ENCODE assay signal across 19 cellular contexts in the genomic region with DNA sequence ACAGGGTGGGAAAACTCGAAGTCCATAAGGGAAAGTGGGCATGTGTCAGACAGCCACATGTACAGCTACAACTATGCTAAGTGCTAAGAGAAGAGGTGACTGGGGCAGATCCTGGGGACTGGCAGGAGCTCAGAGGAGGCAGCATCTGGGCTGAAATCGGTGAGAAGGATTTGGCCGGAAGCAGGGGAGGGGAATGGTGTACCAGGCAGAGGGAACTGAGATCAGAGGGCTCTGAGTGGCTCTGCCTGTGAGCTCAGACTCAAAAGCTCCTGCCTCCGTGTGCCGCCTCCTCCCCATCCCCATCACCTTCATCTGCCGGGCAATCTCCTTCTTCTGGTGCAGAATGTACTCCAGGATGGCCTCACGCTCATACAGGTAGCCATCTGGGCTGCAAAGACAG. TPM values are rescaled to one million over a fixed set of nuclear protein-coding genes. Genes with fewer than 3 reads are reported as not detected.
A peak's percentile ranks its signal among the peaks of the same experiment; 100 is the strongest.
DNase-seq lines count a peak whose midpoint lies in the region; ATAC-seq and TF ChIP-seq lines count a peak whose summit lies in the region.
"Had no signal": no experiment of that assay in that cellular context is flagged by ENCODE, and none has a peak within 500 bp of the region (broad histone marks: within the 10 kb centered on the region; RNA-seq: fewer than 3 reads in every experiment).

No MANE protein-coding gene starts in this region.

- no peak for DNase-seq in activated CD8-positive, alpha-beta memory T cell treated with anti-CD3 and anti-CD28 coated beads, Interleukin-2, amount 10 ng/mL, durations not matched to agents 7 days and 5 days
- DNase-seq in activated CD8-positive, alpha-beta memory T cell treated with anti-CD3 and anti-CD28 coated beads, Interleukin-2, amount 50 U/mL, for 48 hours, result no peak
- peak; percentile 47 for DNase-seq in activated CD8-positive, alpha-beta T cell treated with anti-CD3 and anti-CD28 coated beads for 36 hours
- DNase-seq in body of pancreas, result peak in 1 of 4 donors; percentile 31
- DNase-seq in stimulated activated naive CD4-positive, alpha-beta T cell treated with Interleukin-2 at 50 U/mL for 16 hours (lab: John Stamatoyannopoulos, UW), result peak; percentile 12
- DNase-seq in NCI-H2171 (lab: John Stamatoyannopoulos, UW), result no peak
- DNase-seq: activated CD8-positive, alpha-beta memory T cell treated with anti-CD3 and anti-CD28 coated beads, Interleukin-2, amount 50 U/mL, for 4 hours; colonic mucosa; erythroblast; NCI-H1694 treated with DMSO at 0.1 percent for 48 hours; NCI-H524 treated with DMSO at 0.1 percent for 48 hours; PC-3; upper lobe of right lung had no signal

- no peaks in the 10 kb centered on the region for H3K27me3 Mint-ChIP-seq in activated CD8-positive, alpha-beta memory T cell treated with anti-CD3 and anti-CD28 coated beads, Interleukin-2, amount 10 ng/mL, durations not matched to agents 7 days and 5 days
- no peaks in the 10 kb centered on the region for H3K27me3 Mint-ChIP-seq in activated CD8-positive, alpha-beta T cell treated with anti-CD3 and anti-CD28 coated beads for 36 hours

- H3K4me1 ChIP-seq in body of pancreas, result peaks cover 92% of the 10 kb centered on the region
- H3K4me1 ChIP-seq: A549, ascending aorta had no signal

- intact Hi-C loops in activated CD8-positive, alpha-beta T cell treated with anti-CD3 and anti-CD28 coated beads for 36 hours (cut with micrococcal nuclease), result no loop called here
- intact Hi-C loops in body of pancreas (cut with DNase I), result no loop called here

- TF ChIP-seq CTCF in activated CD8-positive, alpha-beta T cell treated with anti-CD3 and anti-CD28 coated beads for 36 hours (IDR thresholded peaks at IDR 0.05), result no peak
- TF ChIP-seq CTCF in body of pancreas (IDR thresholded peaks at IDR 0.05), result no peak

- H3K4me1 Mint-ChIP-seq in activated CD8-positive, alpha-beta memory T cell treated with anti-CD3 and anti-CD28 coated beads, Interleukin-2, amount 10 ng/mL, durations not matched to agents 7 days and 5 days, result peaks cover 73% of the 10 kb centered on the region
- peaks cover 81% of the 10 kb centered on the region for H3K4me1 Mint-ChIP-seq in activated CD8-positive, alpha-beta T cell treated with anti-CD3 and anti-CD28 coated beads for 36 hours (ENCODE audit: low read depth)

- no peak for ATAC-seq in activated CD8-positive, alpha-beta memory T cell treated with anti-CD3 and anti-CD28 coated beads, Interleukin-2, amount 10 ng/mL, durations not matched to agents 7 days and 5 days
- ATAC-seq in activated CD8-positive, alpha-beta T cell treated with anti-CD3 and anti-CD28 coated beads for 36 hours, result no peak
- no peak for ATAC-seq in body of pancreas
- no peak for ATAC-seq in HG02981 (IDR thresholded peaks at IDR 0.05; ENCODE audit: unreplicated experiment)
- ATAC-seq in HG02938 (IDR thresholded peaks at IDR 0.05; ENCODE audit: unreplicated experiment), result no peak
- ATAC-seq: A549, PC-3, SK-N-SH treated with all-trans-retinoic acid at 6 μM for 48 hours, upper lobe of right lung had no signal

- no peak overlapping the region for H3K4me3 ChIP-seq in body of pancreas
- H3K4me3 ChIP-seq: A549, ascending aorta, colonic mucosa, lung, upper lobe of right lung had no signal

- no peaks in the 10 kb centered on the region for H3K9me3 ChIP-seq in body of pancreas
- H3K9me3 ChIP-seq: A549, ascending aorta, colonic mucosa, upper lobe of right lung had no signal

- H3K9me3 Mint-ChIP-seq in activated CD8-positive, alpha-beta memory T cell treated with anti-CD3 and anti-CD28 coated beads, Interleukin-2, amount 10 ng/mL, durations not matched to agents 7 days and 5 days (ENCODE audit: low read depth), result no peaks in the 10 kb centered on the region
- H3K9me3 Mint-ChIP-seq in activated CD8-positive, alpha-beta T cell treated with anti-CD3 and anti-CD28 coated beads for 36 hours, result no peaks in the 10 kb centered on the region

- peaks cover 0 to 1% of the 10 kb centered on the region in 2 donors for H3K36me3 ChIP-seq in body of pancreas (replicated peaks in 1 of 2; ENCODE audit: insufficient read depth in 1 of 2, low read depth in 2 of 2)
- H3K36me3 ChIP-seq: colonic mucosa had no signal

- CTCF ChIA-PET in activated CD8-positive, alpha-beta memory T cell treated with anti-CD3 and anti-CD28 coated beads, Interleukin-2, amount 10 ng/mL, durations not matched to agents 7 days and 5 days (lab: Charles Lee), result interaction anchor here (0.8 to 19.1 kb wide), 7 partner anchors 8 to 113 kb away, joined by 3 to 325 read pairs (median 4); no protein-coding TSS in a partner anchor
- CTCF ChIA-PET in activated CD8-positive, alpha-beta T cell treated with anti-CD3 and anti-CD28 coated beads for 36 hours (lab: Charles Lee), result interaction anchor here (0.7 to 5.9 kb wide), 6 partner anchors 8 to 120 kb away, joined by 3 to 65 read pairs (median 21); no protein-coding TSS in a partner anchor

- peaks cover 47% of the 10 kb centered on the region for H3K36me3 Mint-ChIP-seq in activated CD8-positive, alpha-beta memory T cell treated with anti-CD3 and anti-CD28 coated beads, Interleukin-2, amount 10 ng/mL, durations not matched to agents 7 days and 5 days
- peaks cover 62% of the 10 kb centered on the region for H3K36me3 Mint-ChIP-seq in activated CD8-positive, alpha-beta T cell treated with anti-CD3 and anti-CD28 coated beads for 36 hours (ENCODE audit: low read depth)

- peak overlapping the region; percentile 88 for H3K27ac Mint-ChIP-seq in activated CD8-positive, alpha-beta memory T cell treated with anti-CD3 and anti-CD28 coated beads, Interleukin-2, amount 10 ng/mL, durations not matched to agents 7 days and 5 days
- peak overlapping the region; percentile 91 for H3K27ac Mint-ChIP-seq in activated CD8-positive, alpha-beta T cell treated with anti-CD3 and anti-CD28 coated beads for 36 hours

- POLR2A ChIA-PET in activated CD8-positive, alpha-beta T cell treated with anti-CD3 and anti-CD28 coated beads for 36 hours (lab: Charles Lee), result interaction anchor here (0.9 to 5.4 kb wide), 8 partner anchors 9 to 118 kb away, joined by 3 to 33 read pairs (median 4); partner anchors contain the start of genes NOSIP, PRMT1, PRR12 and PRRG2

- H3K27me3 ChIP-seq in body of pancreas, result no peaks in the 10 kb centered on the region
- H3K27me3 ChIP-seq: ascending aorta, colonic mucosa, upper lobe of right lung had no signal

- WGBS in body of pancreas, 2 donors, result 49 to 52% methylated on average over 4 to 7 of the region's 7 CpGs

- TF ChIP-seq POLR2A in body of pancreas (IDR thresholded peaks at IDR 0.05), result no peak

- peak overlapping the region; percentile 50 for H3K4me3 Mint-ChIP-seq in activated CD8-positive, alpha-beta memory T cell treated with anti-CD3 and anti-CD28 coated beads, Interleukin-2, amount 10 ng/mL, durations not matched to agents 7 days and 5 days
- peak overlapping the region; percentile 80 for H3K4me3 Mint-ChIP-seq in activated CD8-positive, alpha-beta T cell treated with anti-CD3 and anti-CD28 coated beads for 36 hours

- peak overlapping the region; percentile 41 to 78 (median 46) for H3K27ac ChIP-seq in body of pancreas
- H3K27ac ChIP-seq: A549, ascending aorta, upper lobe of right lung had no signal

RNA-seq across cellular contexts. Expression of gene NOSIP, which starts 21.8 kb away (rescaled TPM):
- 10 to 100 TPM; 77.3 to 96.1 TPM for total RNA-seq in activated CD8-positive, alpha-beta memory T cell treated with anti-CD3 and anti-CD28 coated beads, Interleukin-2, amount 10 ng/mL, durations not matched to agents 7 days and 5 days
- 10 to 100 TPM; 75.6 to 79.4 TPM for total RNA-seq in activated CD8-positive, alpha-beta T cell treated with anti-CD3 and anti-CD28 coated beads for 36 hours
- total RNA-seq in body of pancreas, result 10 to 100 TPM; 50.6 to 73.2 TPM

RNA-seq across cellular contexts. Expression of gene PRRG2, which starts 22.5 kb away (rescaled TPM):
- 1 to 10 TPM in 1 of 2 experiments, under 1 TPM in 1; 0.49 to 2.4 TPM for total RNA-seq in activated CD8-positive, alpha-beta memory T cell treated with anti-CD3 and anti-CD28 coated beads, Interleukin-2, amount 10 ng/mL, durations not matched to agents 7 days and 5 days
- 1 to 10 TPM; 1.5 TPM for total RNA-seq in activated CD8-positive, alpha-beta T cell treated with anti-CD3 and anti-CD28 coated beads for 36 hours
- 1 to 10 TPM; 2.6 to 4.9 TPM for total RNA-seq in body of pancreas
- total RNA-seq: ascending aorta had no signal

RNA-seq across cellular contexts. Expression of gene RCN3, which starts 30.8 kb away (rescaled TPM):
- under 1 TPM; 0.19 to 0.53 TPM for total RNA-seq in activated CD8-positive, alpha-beta memory T cell treated with anti-CD3 and anti-CD28 coated beads, Interleukin-2, amount 10 ng/mL, durations not matched to agents 7 days and 5 days
- 1 to 10 TPM; 4.2 to 5.9 TPM for total RNA-seq in activated CD8-positive, alpha-beta T cell treated with anti-CD3 and anti-CD28 coated beads for 36 hours
- 10 to 100 TPM; 11.9 to 39.9 TPM for total RNA-seq in body of pancreas

RNA-seq across cellular contexts. Expression of gene PRR12, which starts 32.4 kb away (rescaled TPM):
- total RNA-seq in activated CD8-positive, alpha-beta memory T cell treated with anti-CD3 and anti-CD28 coated beads, Interleukin-2, amount 10 ng/mL, durations not matched to agents 7 days and 5 days, result 10 to 100 TPM; 34.8 to 46.5 TPM
- 10 to 100 TPM; 16.0 to 17.8 TPM for total RNA-seq in activated CD8-positive, alpha-beta T cell treated with anti-CD3 and anti-CD28 coated beads for 36 hours
- total RNA-seq in body of pancreas, result 10 to 100 TPM in 1 of 2 donors, 1 to 10 TPM in 1; 8.0 to 23.4 TPM

RNA-seq across cellular contexts. Expression of gene FCGRT, which starts 46.1 kb away (rescaled TPM):
- 1 to 10 TPM; 2.1 to 7.9 TPM for total RNA-seq in activated CD8-positive, alpha-beta memory T cell treated with anti-CD3 and anti-CD28 coated beads, Interleukin-2, amount 10 ng/mL, durations not matched to agents 7 days and 5 days
- total RNA-seq in activated CD8-positive, alpha-beta T cell treated with anti-CD3 and anti-CD28 coated beads for 36 hours, result 10 to 100 TPM; 13.1 to 13.6 TPM
- 100 to 1,000 TPM; 117 to 121 TPM for total RNA-seq in body of pancreas

Comparison
In these comparisons a context has a peak if more than half of its experiments do, and no peak if none do; other contexts are left out.
1. DNase-seq: peak in activated CD8-positive, alpha-beta T cell treated with anti-CD3 and anti-CD28 coated beads for 36 hours (single experiment) and stimulated activated naive CD4-positive, alpha-beta T cell treated with Interleukin-2 at 50 U/mL for 16 hours (single experiment); none in activated CD8-positive, alpha-beta memory T cell treated with anti-CD3 and anti-CD28 coated beads, Interleukin-2, amount 10 ng/mL, durations not matched to agents 7 days and 5 days (single experiment), activated CD8-positive, alpha-beta memory T cell treated with anti-CD3 and anti-CD28 coated beads, Interleukin-2, amount 50 U/mL, for 48 hours (single experiment) and NCI-H2171 (single experiment).